Comparison of ENCODE assay signal across 9 cellular contexts in the genomic region with DNA sequence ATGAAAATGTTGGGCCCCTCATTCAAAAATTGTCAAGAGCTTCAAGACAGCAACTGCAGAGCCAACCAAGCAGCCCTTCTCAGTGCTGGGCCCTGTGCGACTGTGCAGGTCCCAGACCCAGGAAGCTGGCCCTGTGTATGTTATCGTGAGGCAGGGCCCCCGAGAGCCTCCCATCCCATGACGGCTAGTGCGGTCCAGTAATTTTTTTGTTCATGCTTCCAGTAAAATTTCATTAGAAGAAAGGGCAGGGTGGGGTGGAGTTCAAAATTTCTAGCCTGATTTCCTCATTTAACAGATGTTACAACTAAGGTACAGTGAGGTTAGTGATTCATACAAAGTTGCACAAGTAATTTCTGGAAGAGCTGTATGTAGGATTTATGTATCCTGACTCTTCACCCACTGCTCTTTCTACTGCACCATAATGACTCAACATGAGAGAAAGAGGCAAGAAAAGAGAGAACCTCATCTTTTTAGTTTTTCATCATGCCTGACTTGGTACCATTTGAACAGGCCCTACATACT.
DNase-seq lines count a peak whose midpoint lies in the region; ATAC-seq and TF ChIP-seq lines count a peak whose summit lies in the region.
"Had no signal": no experiment of that assay in that cellular context is flagged by ENCODE, and none has a peak within 500 bp of the region (broad histone marks: within the 10 kb centered on the region; RNA-seq: fewer than 3 reads in every experiment).

No MANE protein-coding gene starts in this region.

- peaks cover 25% of the 10 kb centered on the region for H3K4me1 Mint-ChIP-seq in activated T-cell treated with anti-CD3 and anti-CD28 coated beads, Interleukin-2, amount 50 U/mL, for 72 hours (ENCODE audit: low read depth)

- H3K9me3 ChIP-seq in SJCRH30 (replicated peaks): no peaks in the 10 kb centered on the region; the same call in 1 of the 2 replicates

- peak overlapping the region; percentile 11 for H3K27ac Mint-ChIP-seq in activated T-cell treated with anti-CD3 and anti-CD28 coated beads, Interleukin-2, amount 50 U/mL, for 72 hours

- no peak overlapping the region for H3K27ac ChIP-seq in SJCRH30

- peaks cover 5% of the 10 kb centered on the region for H3K27me3 Mint-ChIP-seq in activated T-cell treated with anti-CD3 and anti-CD28 coated beads, Interleukin-2, amount 50 U/mL, for 72 hours (ENCODE audit: low read depth)

- H3K4me3 ChIP-seq in kidney epithelial cell (ENCODE audit: low read depth, low read length): no peak overlapping the region
- H3K4me3 ChIP-seq in SJCRH30: no peak overlapping the region
- H3K4me3 ChIP-seq: SK-N-MC had no signal

- H3K36me3 ChIP-seq in kidney epithelial cell (ENCODE audit: control insufficient read depth, insufficient read depth, low read length) (no peaks in the 10 kb centered on the region), SJCRH30 (peaks cover 49% of the 10 kb centered on the region)

- H3K36me3 Mint-ChIP-seq in activated T-cell treated with anti-CD3 and anti-CD28 coated beads, Interleukin-2, amount 50 U/mL, for 72 hours (ENCODE audit: insufficient read depth in 2 of 2): peaks cover 11 to 15% of the 10 kb centered on the region in 2 donors

- H3K27me3 ChIP-seq in kidney epithelial cell (ENCODE audit: control insufficient read depth, insufficient read depth, low read length) (no peaks in the 10 kb centered on the region), SJCRH30 (no peaks in the 10 kb centered on the region)

- H3K4me1 ChIP-seq in SJCRH30: no peaks in the 10 kb centered on the region

- peak; percentile 93 for ATAC-seq in GM18858 (IDR thresholded peaks at IDR 0.05; ENCODE audit: unreplicated experiment)
- peak; percentile 64 for ATAC-seq in HG02938 (IDR thresholded peaks at IDR 0.05; ENCODE audit: unreplicated experiment)
- ATAC-seq in activated T-cell treated with anti-CD3 and anti-CD28 coated beads, Interleukin-2, amount 50 U/mL, for 72 hours (replicated peaks in 1 of 2): peak; percentile 95

- peaks cover 0 to 1% of the 10 kb centered on the region in 2 donors for H3K9me3 Mint-ChIP-seq in activated T-cell treated with anti-CD3 and anti-CD28 coated beads, Interleukin-2, amount 50 U/mL, for 72 hours

- no peak for TF ChIP-seq CTCF in kidney epithelial cell (IDR thresholded peaks at IDR 0.05; ENCODE audit: insufficient read depth, low read length, poor library complexity, severe bottlenecking)

- DNase-seq in activated T-cell treated with anti-CD3 and anti-CD28 coated beads, Interleukin-2, amount 50 U/mL, for 72 hours: peak; percentile 8 to 23
- peak; percentile 45 for DNase-seq in kidney epithelial cell (ENCODE audit: low read depth)
- DNase-seq in NCI-H82 (lab: John Stamatoyannopoulos, UW): no peak
- DNase-seq in 8988T: no peak
- no peak for DNase-seq in hypothalamus (lab: John Stamatoyannopoulos, UW)
- no peak for DNase-seq in SJCRH30

- peak overlapping the region; percentile 39 to 67 for H3K4me3 Mint-ChIP-seq in activated T-cell treated with anti-CD3 and anti-CD28 coated beads, Interleukin-2, amount 50 U/mL, for 72 hours

Comparison
In these comparisons a context has a peak if more than half of its experiments do, and no peak if none do; other contexts are left out.
1. DNase-seq: peak in activated T-cell treated with anti-CD3 and anti-CD28 coated beads, Interleukin-2, amount 50 U/mL, for 72 hours (2 of 2) and kidney epithelial cell (single experiment); none in NCI-H82 (single experiment), 8988T (single experiment), hypothalamus (0 of 51) and SJCRH30 (0 of 2).
2. Peak in every context shown above with its lines, with median percentiles within 50 percentile points of each other: ATAC-seq.